ENCODE assay signal across 1 cellular context in genomic region chr14:54550514-54550913, GRCh38.
TF ChIP-seq lines count a peak whose summit lies in the region.

No MANE protein-coding gene starts in this region.

TF ChIP-seq in H1, 55 proteins besides CTCF, POLR2A, EP300 and RAD21:
- TF ChIP-seq SIRT6 (IDR thresholded peaks at IDR 0.05; ENCODE audit: low read length): no peak
- no peak for TF ChIP-seq CHD7 (IDR thresholded peaks at IDR 0.05; ENCODE audit: insufficient replicate concordance, low read length)
- TF ChIP-seq JUN (IDR thresholded peaks at IDR 0.05; ENCODE audit: low read depth, low read length): no peak
- no peak for TF ChIP-seq BACH1 (IDR thresholded peaks at IDR 0.05; ENCODE audit: low read length)
- no peak for TF ChIP-seq TAF1 (IDR thresholded peaks at IDR 0.05; ENCODE audit: low read depth, low read length)
- TF ChIP-seq POLR2AphosphoS5 (IDR thresholded peaks at IDR 0.05; ENCODE audit: low read depth, low read length): no peak
- no peak for TF ChIP-seq RFX5 (IDR thresholded peaks at IDR 0.05; ENCODE audit: borderline replicate concordance, low read depth, low read length)
- TF ChIP-seq TCF12 (IDR thresholded peaks at IDR 0.05; ENCODE audit: low read depth, low read length): no peak
- TF ChIP-seq JUND (IDR thresholded peaks at IDR 0.05; ENCODE audit: low read length): no peak
- TF ChIP-seq RXRA (IDR thresholded peaks at IDR 0.05; ENCODE audit: insufficient read depth, low read depth, low read length): no peak
- TF ChIP-seq RBBP5 (IDR thresholded peaks at IDR 0.05; ENCODE audit: borderline replicate concordance, low read depth, low read length): no peak
